In genomic region chr2:235050992-235051351, GRCh38 we compare ENCODE assay signal across 1 cellular context.
TF ChIP-seq lines count a peak whose summit lies in the region.

No MANE protein-coding gene starts in this region.

TF ChIP-seq in SK-N-SH treated with all-trans-retinoic acid at 6 μM for 48 hours, 23 proteins besides CTCF, POLR2A, EP300 and RAD21 (continued from another document):
- TF ChIP-seq PATZ1 (CRISPR knock-in tag; IDR thresholded peaks at IDR 0.05; ENCODE audit: borderline replicate concordance) = peak; percentile 40; the same call in 1 of the 2 replicates
- TF ChIP-seq ZNF70 (CRISPR knock-in tag; IDR thresholded peaks at IDR 0.05) = peak; percentile 72
